ENCODE assay signal across 8 cellular contexts in the genomic region with DNA sequence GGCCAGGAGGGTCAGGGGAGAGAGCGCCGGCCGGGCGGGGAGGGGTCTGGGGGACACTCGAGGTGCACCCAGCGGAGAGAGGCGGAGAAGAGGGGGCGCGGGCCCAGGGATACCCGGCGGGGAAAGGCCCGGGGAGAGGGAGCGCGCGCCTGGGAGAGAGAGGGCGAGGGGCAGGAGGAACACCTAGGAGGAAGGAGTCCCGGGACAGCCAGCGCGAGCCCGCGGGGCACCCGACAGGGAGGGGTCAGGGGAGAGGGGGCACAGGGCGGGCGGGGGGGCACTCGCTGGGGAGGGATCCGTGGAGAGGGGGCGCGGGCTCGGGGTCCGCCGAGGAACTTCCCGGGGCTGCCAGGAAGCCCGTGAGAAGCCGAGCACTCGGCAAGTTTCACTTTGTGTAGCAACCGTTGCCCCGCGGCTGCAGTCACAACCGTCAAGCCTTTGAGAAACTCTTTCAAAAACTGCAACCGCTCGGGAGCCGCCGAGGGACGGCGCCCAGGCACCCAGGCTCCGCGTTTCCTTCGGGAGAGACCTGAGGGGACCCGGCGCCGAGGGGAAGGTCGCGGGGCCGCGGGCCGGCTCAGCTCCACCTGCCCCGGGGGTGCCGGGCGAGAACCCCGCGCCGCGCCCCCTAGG. TPM values are rescaled to one million over a fixed set of nuclear protein-coding genes. Genes with fewer than 3 reads are reported as not detected.
DNase-seq lines count a peak whose midpoint lies in the region; ATAC-seq and TF ChIP-seq lines count a peak whose summit lies in the region.

No MANE protein-coding gene starts in this region.

- DNase-seq in NCI-H1436 (lab: John Stamatoyannopoulos, UW) (peak; percentile 46), NCI-H1436 treated with DMSO at 0.1 percent for 48 hours (lab: John Stamatoyannopoulos, UW) (no peak), NCI-H1092 treated with DMSO at 0.1 percent for 48 hours (lab: John Stamatoyannopoulos, UW) (peak; percentile 37), dedifferentiated amniotic fluid mesenchymal stem cell (ENCODE audit: extremely low spot score) (peak; percentile 77)
- peak; percentile 81 for DNase-seq in activated CD4-positive, alpha-beta T cell treated with anti-CD3 and anti-CD28 coated beads for 48 hours
- DNase-seq in stimulated activated CD4-positive, alpha-beta T cell treated with anti-CD3 and anti-CD28 coated beads, TNF-alpha, amount 100 ng/mL, for 1 hour (ENCODE audit: low read depth in 3 of 3, low spot score in 1 of 3): peak in 2 of 3 donors; percentile 23 to 49

- peak overlapping the region; percentile 28 to 76 (median 58) for H3K4me3 ChIP-seq in liver (ENCODE audit: low read depth in 1 of 3, low read length in 3 of 3)

- no peak for TF ChIP-seq CTCF in liver (IDR thresholded peaks at IDR 0.05; ENCODE audit: low read depth, low read length, missing input control)

- peaks cover 0 to 2% (median 0%) of the 10 kb centered on the region in 4 donors for H3K36me3 ChIP-seq in liver (ENCODE audit: control insufficient read depth in 4 of 4, insufficient read depth in 3 of 4, low read depth in 1 of 4, low read length in 3 of 4)

- no peaks in the 10 kb centered on the region for H3K27me3 ChIP-seq in liver (ENCODE audit: control insufficient read depth in 4 of 4, insufficient read depth in 4 of 4, low read length in 3 of 4)

- no peaks in the 10 kb centered on the region for H3K9me3 ChIP-seq in liver (ENCODE audit: control insufficient read depth in 4 of 4, low read length in 3 of 4)

- peaks cover 9 to 25% (median 19%) of the 10 kb centered on the region in 4 donors for H3K4me1 ChIP-seq in liver (ENCODE audit: control insufficient read depth in 4 of 4, insufficient read depth in 4 of 4, low read length in 3 of 4)

- peak overlapping the region; percentile 90 to 94 for H3K27ac ChIP-seq in liver (ENCODE audit: low read depth in 1 of 2, low read length in 2 of 2)

- peak; percentile 31 for ATAC-seq in HG02610 (IDR thresholded peaks at IDR 0.05; ENCODE audit: unreplicated experiment)

- no peak for TF ChIP-seq RAD21 in liver (IDR thresholded peaks at IDR 0.05)

- WGBS in liver: under 1% methylated on average over 63 of the region's 63 CpGs

- H3K9ac ChIP-seq in liver (ENCODE audit: low read depth in 1 of 2, low read length in 2 of 2): peak overlapping the region in 1 of 2 donors; percentile 21

TF ChIP-seq in liver, 16 proteins besides CTCF, POLR2A, EP300 and RAD21:
- TF ChIP-seq FOXA2 (IDR thresholded peaks at IDR 0.05): no peak
- no peak for TF ChIP-seq GABPA (IDR thresholded peaks at IDR 0.05 in 1 of 2, conservative IDR thresholded peaks at IDR 0.05 in 1 of 2)
- no peak for TF ChIP-seq JUND (IDR thresholded peaks at IDR 0.05)
- TF ChIP-seq HNF4G (IDR thresholded peaks at IDR 0.05): no peak
- TF ChIP-seq HNF4A (conservative IDR thresholded peaks at IDR 0.05): no peak
- TF ChIP-seq, protein P1, sequence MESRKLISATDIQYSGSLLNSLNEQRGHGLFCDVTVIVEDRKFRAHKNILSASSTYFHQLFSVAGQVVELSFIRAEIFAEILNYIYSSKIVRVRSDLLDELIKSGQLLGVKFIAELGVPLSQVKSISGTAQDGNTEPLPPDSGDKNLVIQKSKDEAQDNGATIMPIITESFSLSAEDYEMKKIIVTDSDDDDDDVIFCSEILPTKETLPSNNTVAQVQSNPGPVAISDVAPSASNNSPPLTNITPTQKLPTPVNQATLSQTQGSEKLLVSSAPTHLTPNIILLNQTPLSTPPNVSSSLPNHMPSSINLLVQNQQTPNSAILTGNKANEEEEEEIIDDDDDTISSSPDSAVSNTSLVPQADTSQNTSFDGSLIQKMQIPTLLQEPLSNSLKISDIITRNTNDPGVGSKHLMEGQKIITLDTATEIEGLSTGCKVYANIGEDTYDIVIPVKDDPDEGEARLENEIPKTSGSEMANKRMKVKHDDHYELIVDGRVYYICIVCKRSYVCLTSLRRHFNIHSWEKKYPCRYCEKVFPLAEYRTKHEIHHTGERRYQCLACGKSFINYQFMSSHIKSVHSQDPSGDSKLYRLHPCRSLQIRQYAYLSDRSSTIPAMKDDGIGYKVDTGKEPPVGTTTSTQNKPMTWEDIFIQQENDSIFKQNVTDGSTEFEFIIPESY (IDR thresholded peaks at IDR 0.05): no peak
- TF ChIP-seq RXRA (IDR thresholded peaks at IDR 0.05): no peak
- TF ChIP-seq, protein P2, sequence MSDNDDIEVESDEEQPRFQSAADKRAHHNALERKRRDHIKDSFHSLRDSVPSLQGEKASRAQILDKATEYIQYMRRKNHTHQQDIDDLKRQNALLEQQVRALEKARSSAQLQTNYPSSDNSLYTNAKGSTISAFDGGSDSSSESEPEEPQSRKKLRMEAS (IDR thresholded peaks at IDR 0.05): no peak
- no peak for TF ChIP-seq TAF1 (conservative IDR thresholded peaks at IDR 0.05)
- TF ChIP-seq, protein P3, sequence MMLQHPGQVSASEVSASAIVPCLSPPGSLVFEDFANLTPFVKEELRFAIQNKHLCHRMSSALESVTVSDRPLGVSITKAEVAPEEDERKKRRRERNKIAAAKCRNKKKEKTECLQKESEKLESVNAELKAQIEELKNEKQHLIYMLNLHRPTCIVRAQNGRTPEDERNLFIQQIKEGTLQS (IDR thresholded peaks at IDR 0.05): no peak
- TF ChIP-seq YY1 (IDR thresholded peaks at IDR 0.05): no peak
- TF ChIP-seq SP1 (IDR thresholded peaks at IDR 0.05): no peak
- TF ChIP-seq EGR1 (IDR thresholded peaks at IDR 0.05; ENCODE audit: low read depth in 2 of 2): no peak
- no peak for TF ChIP-seq FOXA1 (IDR thresholded peaks at IDR 0.05)

RNA-seq across cellular contexts. Expression of a gene that starts 0.5 kb away (rescaled TPM):
- 10 to 100 TPM; 22.4 to 28.5 TPM for total RNA-seq in liver
- 10 to 100 TPM; 22.0 to 35.4 TPM for polyA plus RNA-seq in liver
